13 cellular contexts compared by ENCODE assay signal in genomic region chr4:153788064-153788418, GRCh38. TPM values are rescaled to one million over a fixed set of nuclear protein-coding genes. Genes with fewer than 3 reads are reported as not detected.
A peak's percentile ranks its signal among the peaks of the same experiment; 100 is the strongest.
DNase-seq lines count a peak whose midpoint lies in the region; ATAC-seq, FAIRE-seq and TF ChIP-seq lines count a peak whose summit lies in the region.
"Had no signal": no experiment of that assay in that cellular context is flagged by ENCODE, and none has a peak within 500 bp of the region (broad histone marks: within the 10 kb centered on the region; RNA-seq: fewer than 3 reads in every experiment).

No MANE protein-coding gene starts in this region.

- H3K4me3 ChIP-seq in ACC112 (ENCODE audit: low read depth, low read length) (peak overlapping the region; percentile 71), HUES6 (ENCODE audit: low read depth, low read length) (peak overlapping the region; percentile 98), H1 (ENCODE audit: extremely low read depth in 1 of 4, insufficient read depth in 2 of 4, low read depth in 3 of 4, low read length in 4 of 4) (peak overlapping the region; percentile 80 to 94 (median 94))

- H4K5ac ChIP-seq in H1 (ENCODE audit: insufficient read length, low read depth, low read length): peak overlapping the region; percentile 30

- peak overlapping the region; percentile 23 for H2AFZ ChIP-seq in ACC112 (ENCODE audit: low read length, unreplicated experiment)
- H2AFZ ChIP-seq in H1 (ENCODE audit: low read length): no peak overlapping the region
- H2AFZ ChIP-seq: parathyroid adenoma had no signal

- no peak for TF ChIP-seq EP300 in H1 (IDR thresholded peaks at IDR 0.05; ENCODE audit: borderline replicate concordance in 1 of 2, low read depth in 2 of 2, low read length in 2 of 2)

- H4K8ac ChIP-seq in H1 (ENCODE audit: extremely low read depth, insufficient read depth, low read length): peak overlapping the region; percentile 83; the same call in 1 of the 2 replicates

- H2AK5ac ChIP-seq in H1 (ENCODE audit: low read depth, low read length): peak overlapping the region; percentile 94; the same call in 1 of the 2 replicates

- H3K27ac ChIP-seq in ACC112 (ENCODE audit: low read depth, low read length) (no peak overlapping the region), HUES6 (ENCODE audit: low read depth, low read length) (peak overlapping the region; percentile 94; the same call in 1 of the 2 replicates), H1 (ENCODE audit: low read depth, low read length) (peak overlapping the region; percentile 89)
- H3K27ac ChIP-seq: C4-2B, parathyroid adenoma had no signal

- peaks cover 56% of the 10 kb centered on the region for H3K4me1 Mint-ChIP-seq in nephron

- H3K4me1 ChIP-seq in ACC112 (ENCODE audit: control insufficient read depth, insufficient read depth, low read length, unreplicated experiment): peaks cover 2% of the 10 kb centered on the region
- peaks cover 25% of the 10 kb centered on the region for H3K4me1 ChIP-seq in HUES6 (ENCODE audit: control insufficient read depth, insufficient read depth, low read length)
- H3K4me1 ChIP-seq in H1 (replicated peaks in 1 of 4; ENCODE audit: control insufficient read depth in 3 of 4, insufficient read depth in 4 of 4, low read length in 3 of 4): peaks cover 0 to 17% (median 13%) of the 10 kb centered on the region in 4 experiments; a peak in 6 of 7 replicates
- H3K4me1 ChIP-seq: parathyroid adenoma had no signal

- peak overlapping the region; percentile 97 for H3K4ac ChIP-seq in H1 (replicated peaks; ENCODE audit: insufficient read length, low read depth, low read length)

- peaks cover 3 to 16% of the 10 kb centered on the region in 2 experiments for H4K20me1 ChIP-seq in H1 (replicated peaks in 1 of 2; ENCODE audit: control insufficient read depth in 1 of 2, insufficient read depth in 2 of 2, low read length in 2 of 2)

- CTCF ChIA-PET in H1 (lab: Charles Lee; ENCODE audit: partially characterized antibody): interaction anchor here (1.4 to 3.1 kb wide), 3 partner anchors 24 to 294 kb away, joined by 5 to 28 read pairs (median 7); no protein-coding TSS in a partner anchor

- H3K36me3 ChIP-seq in ACC112 (ENCODE audit: insufficient read depth, low read length) (no peaks in the 10 kb centered on the region), HUES6 (ENCODE audit: control insufficient read depth, insufficient read depth, low read length) (peaks cover 38% of the 10 kb centered on the region), H1 (ENCODE audit: control insufficient read depth in 2 of 4, insufficient read depth in 4 of 4, low read length in 3 of 4) (peaks cover 3 to 27% (median 16%) of the 10 kb centered on the region in 4 experiments)

- H3K27me3 Mint-ChIP-seq in nephron (ENCODE audit: low read depth): peaks cover 70% of the 10 kb centered on the region

- peak overlapping the region; percentile 3 for H2BK120ac ChIP-seq in H1 (replicated peaks; ENCODE audit: low read depth, low read length)

- POLR2A ChIA-PET in H1 (lab: Charles Lee; ENCODE audit: partially characterized antibody): interaction anchor here (0.8 to 5.1 kb wide), 11 partner anchors 7 to 955 kb away, joined by 3 to 77 read pairs (median 3); no protein-coding TSS in a partner anchor

- H3K27ac Mint-ChIP-seq in nephron: peak overlapping the region; percentile 84 to 95 (median 88)
- H3K27ac Mint-ChIP-seq: activated T-helper 2 cell treated with anti-CD3 and anti-CD28 coated beads, Interferon-gamma antibody, Interleukin-2, Interleukin-4, amounts not matched to agents 10 μg/mL and 5 μg/mL and 100 μg/mL, durations not matched to agents 14 hours and 24 hours and 36 hours had no signal

- peak overlapping the region; percentile 95 to 99 (median 97) for H3K4me3 Mint-ChIP-seq in nephron

- no peak for TF ChIP-seq POLR2A in H1 (IDR thresholded peaks at IDR 0.05; ENCODE audit: control extremely low read depth in 1 of 2, low read depth in 2 of 2, low read length in 2 of 2)

- no peaks in the 10 kb centered on the region for H3K79me2 ChIP-seq in ACC112 (ENCODE audit: control insufficient read depth, insufficient read depth, low read length, unreplicated experiment)
- H3K79me2 ChIP-seq in H1 (ENCODE audit: control insufficient read depth in 1 of 2, insufficient read depth in 2 of 2, low read length in 2 of 2): peaks cover 15 to 53% of the 10 kb centered on the region in 2 experiments
- H3K79me2 ChIP-seq: parathyroid adenoma had no signal

- peak overlapping the region; percentile 85 to 96 for H3K4me2 ChIP-seq in H1 (ENCODE audit: insufficient read depth in 1 of 2, low read depth in 2 of 2, low read length in 2 of 2)

- no peaks in the 10 kb centered on the region for H3K9me3 Mint-ChIP-seq in nephron
- H3K9me3 Mint-ChIP-seq: activated T-helper 2 cell treated with anti-CD3 and anti-CD28 coated beads, Interferon-gamma antibody, Interleukin-2, Interleukin-4, amounts not matched to agents 10 μg/mL and 5 μg/mL and 100 μg/mL, durations not matched to agents 14 hours and 24 hours and 36 hours had no signal

- H3K23ac ChIP-seq in H1 (ENCODE audit: insufficient read length): no peak overlapping the region

- peak; percentile 74 for FAIRE-seq in H1 (lab: Jason Lieb, UNC)

- peak overlapping the region; percentile 96 for H2BK12ac ChIP-seq in H1 (ENCODE audit: low read depth, low read length)

- H2BK20ac ChIP-seq in H1 (ENCODE audit: low read length): no peak overlapping the region

- no peak for ATAC-seq in HG03342 (IDR thresholded peaks at IDR 0.05; ENCODE audit: unreplicated experiment)
- no peak for ATAC-seq in HG03432 (IDR thresholded peaks at IDR 0.05; ENCODE audit: unreplicated experiment)

- no peak for TF ChIP-seq RAD21 in H1 (IDR thresholded peaks at IDR 0.05 in 1 of 2, conservative IDR thresholded peaks at IDR 0.05 in 1 of 2; ENCODE audit: low read depth in 2 of 2, low read length in 2 of 2)

- 1% methylated on average over 15 of the region's 15 CpGs; no CpG with 5 or more reads in 1 of the 2 experiments for whole genome bisulfite sequencing in H1 (ENCODE audit: extremely low coverage in 1 of 2, insufficient coverage in 1 of 2, insufficient read length in 1 of 2, insufficient replicate concordance in 2 of 2, low coverage in 1 of 2, low lambda C conversion rate in 2 of 2, missing lambda C conversion rate in 1 of 2), 2 experiments

- H3K56ac ChIP-seq in H1 (replicated peaks; ENCODE audit: insufficient read length, low read depth, low read length): peak overlapping the region; percentile 90

- H2BK15ac ChIP-seq in H1 (ENCODE audit: low read length): peak overlapping the region; percentile 72; the same call in 1 of the 2 replicates

- peaks cover 32% of the 10 kb centered on the region for H3K23me2 ChIP-seq in H1 (ENCODE audit: low read depth, low read length)

- H3K9me3 ChIP-seq in HUES6 (ENCODE audit: control insufficient read depth, insufficient read depth, low read depth, low read length) (no peaks in the 10 kb centered on the region), H1 (ENCODE audit: insufficient read depth in 2 of 2, low read depth in 1 of 2, low read length in 1 of 2) (no peaks in the 10 kb centered on the region)

- peaks cover 4% of the 10 kb centered on the region; the same call in 1 of the 2 replicates for H3K79me1 ChIP-seq in H1 (ENCODE audit: low read depth, low read length)

- no peak for TF ChIP-seq CTCF in H1 (IDR thresholded peaks at IDR 0.05; ENCODE audit: control extremely low read depth in 1 of 3, insufficient read depth in 1 of 3, low read depth in 1 of 3, low read length in 3 of 3)
- no peak for TF ChIP-seq CTCF in nephron (IDR thresholded peaks at IDR 0.05; ENCODE audit: unreplicated experiment in 3 of 3)

- DNase-seq in H1 (ENCODE audit: low read depth in 1 of 2, low spot score in 2 of 2) (peak in 1 of 2 experiments; percentile 61), C1 segment of cervical spinal cord (lab: John Stamatoyannopoulos, UW) (no peak)
- DNase-seq in activated CD8-positive, alpha-beta memory T cell treated with anti-CD3 and anti-CD28 coated beads, Interleukin-2, amount 50 U/mL, for 48 hours: no peak
- DNase-seq: NCI-H1436 treated with DMSO at 0.1 percent for 48 hours, T1000 had no signal

- H3K27me3 ChIP-seq in ACC112 (ENCODE audit: insufficient read depth, low read length) (peaks cover 55% of the 10 kb centered on the region), HUES6 (ENCODE audit: control insufficient read depth, insufficient read depth, low read length) (peaks cover 34% of the 10 kb centered on the region), H1 (replicated peaks in 1 of 4; ENCODE audit: control insufficient read depth in 3 of 4, extremely low read depth in 1 of 4, insufficient read depth in 3 of 4, low read length in 3 of 4) (peaks cover 0 to 11% (median 8%) of the 10 kb centered on the region in 4 experiments; a peak in 5 of 7 replicates)

- no peak overlapping the region for H3K14ac ChIP-seq in H1 (ENCODE audit: insufficient read length)

- peak overlapping the region; percentile 96 for H4K91ac ChIP-seq in H1 (replicated peaks; ENCODE audit: insufficient read length, low read length)

- H2BK5ac ChIP-seq in H1 (ENCODE audit: low read depth, low read length): peak overlapping the region; percentile 97

- peaks cover 21% of the 10 kb centered on the region for H3K36me3 Mint-ChIP-seq in nephron (ENCODE audit: low read depth)

- peak overlapping the region; percentile 98 for H3K9ac ChIP-seq in HUES6 (ENCODE audit: low read length)
- H3K9ac ChIP-seq in H1 (replicated peaks in 1 of 4; ENCODE audit: extremely low read depth in 1 of 4, low read depth in 3 of 4, low read length in 3 of 4): peak overlapping the region; percentile 82 to 90 (median 88)
- H3K9ac ChIP-seq: parathyroid adenoma had no signal

- peak overlapping the region; percentile 99 for H3K18ac ChIP-seq in H1 (ENCODE audit: extremely low read depth, low read length)

RNA-seq across cellular contexts. Expression of gene SFRP2, which starts 0.8 kb away (rescaled TPM):
- total RNA-seq in H1 (2021; fragmentation: NEBNext Ultra II Directional; extraction: Animal tissue kit (Norgen Biotek cat#: 25700)): 342 and 354 TPM in 2 replicates
- 108 and 177 TPM in 2 replicates for polyA plus RNA-seq in H1 (2011; rRNA removed)
- 73.3 TPM for polyA plus RNA-seq in H1 (2011; cell fraction: cytosol; rRNA removed)
- polyA plus RNA-seq in H1 (2011; cell fraction: nucleus; rRNA removed): 124 TPM
- 338 to 388 TPM (median 363 TPM) in 4 replicates for polyA plus RNA-seq in H1 (2012, experiment 1 of 2)
- polyA plus RNA-seq in H1 (2012, experiment 2 of 2): 372 TPM
- 748 TPM for polyA plus RNA-seq in H1 (2013, experiment 1 of 2)
- polyA plus RNA-seq in H1 (2013, experiment 2 of 2): 812 TPM
- polyA minus RNA-seq in H1 (2011; rRNA and poly(A)+ RNA removed): 54.6 and 56.4 TPM in 2 replicates
- 119 TPM for polyA minus RNA-seq in H1 (2011; cell fraction: cytosol; rRNA and poly(A)+ RNA removed)
- polyA minus RNA-seq in H1 (2011; cell fraction: nucleus; rRNA and poly(A)+ RNA removed): 63.1 TPM
- total RNA-seq: activated T-helper 2 cell treated with anti-CD3 and anti-CD28 coated beads, Interferon-gamma antibody, Interleukin-2, Interleukin-4, amounts not matched to agents 10 μg/mL and 5 μg/mL and 100 μg/mL, durations not matched to agents 14 hours and 24 hours and 36 hours had no signal

RNA-seq across cellular contexts. Expression of gene RNF175, which starts 28.2 kb away (rescaled TPM):
- total RNA-seq in H1 (2021; fragmentation: NEBNext Ultra II Directional; extraction: Animal tissue kit (Norgen Biotek cat#: 25700)): 7.3 and 7.9 TPM in 2 replicates
- polyA plus RNA-seq in H1 (2011; rRNA removed): 4.7 and 9.8 TPM in 2 replicates
- polyA plus RNA-seq in H1 (2011; cell fraction: cytosol; rRNA removed): 7.9 TPM
- 8.2 TPM for polyA plus RNA-seq in H1 (2011; cell fraction: nucleus; rRNA removed)
- 7.0 to 11.4 TPM (median 7.5 TPM) in 4 replicates for polyA plus RNA-seq in H1 (2012, experiment 1 of 2)
- 3.4 TPM for polyA plus RNA-seq in H1 (2012, experiment 2 of 2)
- 5.1 TPM for polyA plus RNA-seq in H1 (2013, experiment 1 of 2)
- 4.8 TPM for polyA plus RNA-seq in H1 (2013, experiment 2 of 2)
- 17.9 and 20.3 TPM in 2 replicates for polyA minus RNA-seq in H1 (2011; rRNA and poly(A)+ RNA removed)
- polyA minus RNA-seq in H1 (2011; cell fraction: cytosol; rRNA and poly(A)+ RNA removed): 7.5 TPM
- polyA minus RNA-seq in H1 (2011; cell fraction: nucleus; rRNA and poly(A)+ RNA removed): 29.8 TPM
- total RNA-seq: activated T-helper 2 cell treated with anti-CD3 and anti-CD28 coated beads, Interferon-gamma antibody, Interleukin-2, Interleukin-4, amounts not matched to agents 10 μg/mL and 5 μg/mL and 100 μg/mL, durations not matched to agents 14 hours and 24 hours and 36 hours had no signal
